In the genomic region with DNA sequence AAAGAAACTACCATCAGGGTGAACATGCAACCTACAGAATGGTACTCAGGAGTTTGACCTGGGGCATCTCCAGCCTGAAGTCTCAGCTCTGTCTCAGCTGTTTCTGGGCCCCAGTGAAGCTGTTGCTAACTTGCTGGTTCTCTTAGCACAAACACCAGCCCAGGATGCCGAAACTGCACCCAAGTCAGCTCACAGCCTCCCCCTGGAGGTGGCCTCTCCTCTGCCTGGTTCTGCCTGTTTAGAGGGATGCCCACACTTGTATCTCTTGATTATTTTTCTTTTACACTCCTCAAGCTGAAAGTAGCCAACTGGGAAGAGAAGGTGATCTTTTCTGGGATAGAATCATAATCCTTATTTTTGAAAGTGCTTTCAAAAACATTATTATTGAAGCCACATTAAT, we compare ENCODE assay signal across 9 cellular contexts.
DNase-seq lines count a peak whose midpoint lies in the region; ATAC-seq and TF ChIP-seq lines count a peak whose summit lies in the region.
"Had no signal": no experiment of that assay in that cellular context is flagged by ENCODE, and none has a peak within 500 bp of the region (broad histone marks: within the 10 kb centered on the region; RNA-seq: fewer than 3 reads in every experiment).

No MANE protein-coding gene starts in this region.

- no peaks in the 10 kb centered on the region for H3K79me2 ChIP-seq in neural progenitor cell (ENCODE audit: low read depth)

- peak overlapping the region; percentile 67 for H2AFZ ChIP-seq in neural progenitor cell (replicated peaks)

- no peak overlapping the region for H3K4me2 ChIP-seq in neural progenitor cell

- H3K4me1 ChIP-seq in neural progenitor cell (no peaks in the 10 kb centered on the region), gastrocnemius medialis (no peaks in the 10 kb centered on the region), right cardiac atrium (ENCODE audit: control insufficient read depth, insufficient read depth, low read length) (no peaks in the 10 kb centered on the region)

- no peak for ATAC-seq in GM21390 (IDR thresholded peaks at IDR 0.05; ENCODE audit: unreplicated experiment)
- ATAC-seq in gastrocnemius medialis: no peak
- no peak for ATAC-seq in right cardiac atrium

- H3K27me3 Mint-ChIP-seq in neural progenitor cell (ENCODE audit: insufficient read depth, low read depth): peaks cover 4% of the 10 kb centered on the region

- no peak overlapping the region for H3K4me3 ChIP-seq in astrocyte of the cerebellum (ENCODE audit: low read depth, low read length)
- no peak overlapping the region for H3K4me3 ChIP-seq in neural progenitor cell
- H3K4me3 ChIP-seq in gastrocnemius medialis: no peak overlapping the region
- no peak overlapping the region for H3K4me3 ChIP-seq in right cardiac atrium (ENCODE audit: low read length)

- intact Hi-C loops in gastrocnemius medialis (cut with DNase I; ENCODE audit: low total_unique reads) (no loop called here), right cardiac atrium (cut with DNase I) (no loop called here)

- H3K27ac ChIP-seq in neural progenitor cell (no peak overlapping the region), gastrocnemius medialis (no peak overlapping the region), right cardiac atrium (ENCODE audit: low read length) (no peak overlapping the region)

- no peak for TF ChIP-seq POLR2A in gastrocnemius medialis (IDR thresholded peaks at IDR 0.05)

- H3F3A ChIP-seq in neural progenitor cell (ENCODE audit: low read depth): no peaks in the 10 kb centered on the region

- no peak overlapping the region for H3K4me3 Mint-ChIP-seq in neural progenitor cell
- H3K4me3 Mint-ChIP-seq: activated naive CD8-positive, alpha-beta T cell had no signal

- 39% methylated on average over 1 of the region's 1 CpG for WGBS in right cardiac atrium

- peak; percentile 42 for DNase-seq in ELR (ENCODE audit: low read depth)
- DNase-seq in NCI-H226: peak; percentile 18
- DNase-seq in astrocyte of the cerebellum (ENCODE audit: low read depth): no peak
- DNase-seq in neural progenitor cell (ENCODE audit: low spot score): peak; percentile 63
- no peak for DNase-seq in NCI-H1417 treated with DMSO at 0.1 percent for 48 hours (lab: John Stamatoyannopoulos, UW)
- DNase-seq in gastrocnemius medialis: no peak
- DNase-seq in right cardiac atrium: no peak

- in situ Hi-C loops in astrocyte of the cerebellum (cut with HindIII; ENCODE audit: low sequenced_read_pairs) (no loop called here), gastrocnemius medialis (cut with MboI; ENCODE audit: low sequenced_read_pairs in 4 of 4) (no loop called here)

- H3K9me3 ChIP-seq in neural progenitor cell (ENCODE audit: low read depth) (no peaks in the 10 kb centered on the region), gastrocnemius medialis (no peaks in the 10 kb centered on the region), right cardiac atrium (ENCODE audit: control insufficient read depth, low read length) (no peaks in the 10 kb centered on the region)

- H3K9ac ChIP-seq in neural progenitor cell: no peak overlapping the region

- H3K4me1 Mint-ChIP-seq in neural progenitor cell: peaks cover 4% of the 10 kb centered on the region

- no peaks in the 10 kb centered on the region for H3K36me3 Mint-ChIP-seq in neural progenitor cell
- H3K36me3 Mint-ChIP-seq: activated naive CD8-positive, alpha-beta T cell had no signal

- H3K27me3 ChIP-seq in neural progenitor cell (no peaks in the 10 kb centered on the region), gastrocnemius medialis (no peaks in the 10 kb centered on the region), right cardiac atrium (ENCODE audit: control insufficient read depth, insufficient read depth) (no peaks in the 10 kb centered on the region)

- no peaks in the 10 kb centered on the region for H3K9me3 Mint-ChIP-seq in neural progenitor cell

- H3K27ac Mint-ChIP-seq in neural progenitor cell: no peak overlapping the region
- H3K27ac Mint-ChIP-seq: activated naive CD8-positive, alpha-beta T cell had no signal

- TF ChIP-seq CTCF in astrocyte of the cerebellum (IDR thresholded peaks at IDR 0.05; ENCODE audit: low read depth, low read length, missing control alignments) (peak; percentile 34), neural progenitor cell (IDR thresholded peaks at IDR 0.05) (peak; percentile 62), gastrocnemius medialis (IDR thresholded peaks at IDR 0.05 in 4 of 5, conservative IDR thresholded peaks at IDR 0.05 in 1 of 5) (no peak)

- H3K36me3 ChIP-seq in neural progenitor cell (no peaks in the 10 kb centered on the region), gastrocnemius medialis (no peaks in the 10 kb centered on the region)

- no peaks in the 10 kb centered on the region for H4K20me1 ChIP-seq in neural progenitor cell (ENCODE audit: low read depth)

Comparison
In these comparisons a context has a peak if more than half of its experiments do, and no peak if none do; other contexts are left out.
1. DNase-seq: peak in ELR (single experiment), NCI-H226 (single experiment) and neural progenitor cell (single experiment); none in astrocyte of the cerebellum (single experiment), NCI-H1417 treated with DMSO at 0.1 percent for 48 hours (single experiment), gastrocnemius medialis (0 of 2) and right cardiac atrium (0 of 3).
2. CTCF ChIP-seq: peak in astrocyte of the cerebellum (single experiment) and neural progenitor cell (single experiment); none in gastrocnemius medialis (0 of 5).